8 cellular contexts compared by ENCODE assay signal in the genomic region with DNA sequence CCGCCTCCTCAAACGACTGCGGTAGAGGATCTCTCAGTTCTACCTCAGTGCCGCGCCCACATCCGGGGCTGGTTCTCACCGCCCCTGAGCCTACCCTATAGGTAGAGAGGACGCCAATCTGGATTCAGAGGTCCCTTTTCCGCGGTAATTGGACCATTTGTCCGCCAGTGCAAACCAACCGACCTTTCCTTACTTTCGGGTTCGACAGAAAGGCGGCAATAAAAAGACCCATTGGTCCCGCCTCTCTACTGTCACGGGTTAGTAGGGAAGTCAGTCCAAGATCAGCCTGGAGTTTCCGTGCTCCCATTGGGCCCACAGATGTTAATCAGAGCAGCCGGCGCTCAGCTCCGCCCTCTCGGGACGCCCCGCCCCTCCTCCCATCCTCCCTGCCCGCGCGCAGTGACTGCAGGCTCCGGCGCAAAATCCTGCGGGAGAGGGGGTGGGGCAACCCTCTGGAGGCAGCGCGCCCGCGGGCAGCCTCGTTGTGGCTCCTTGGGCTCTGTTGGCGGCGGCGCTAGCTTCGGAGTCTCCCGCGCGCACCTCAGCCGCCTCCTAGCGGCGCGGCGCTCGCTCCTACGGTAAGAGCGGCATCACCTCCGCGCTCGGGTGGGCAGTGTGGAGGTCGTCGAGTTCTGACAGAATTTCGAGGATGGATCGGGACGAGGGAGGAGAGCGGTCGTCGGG. TPM values are rescaled to one million over a fixed set of nuclear protein-coding genes. Genes with fewer than 3 reads are reported as not detected.
DNase-seq lines count a peak whose midpoint lies in the region; ATAC-seq and TF ChIP-seq lines count a peak whose summit lies in the region.

A gene (plus strand): TSS at position 380 of the 684 bp plus-strand sequence.
A gene with protein sequence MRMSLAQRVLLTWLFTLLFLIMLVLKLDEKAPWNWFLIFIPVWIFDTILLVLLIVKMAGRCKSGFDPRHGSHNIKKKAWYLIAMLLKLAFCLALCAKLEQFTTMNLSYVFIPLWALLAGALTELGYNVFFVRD (minus strand): TSS at position 41 of the 684 bp plus-strand sequence. CDS start 4,061 bp downstream, outside the sequence.

- peak; percentile 98 for DNase-seq in DND-41
- peak; percentile 100 for DNase-seq in Panc1 (ENCODE audit: low read depth, low spot score)
- peak; percentile 93 to 94 for DNase-seq in activated T-cell treated with anti-CD3 and anti-CD28 coated beads, Interleukin-2, amount 50 U/mL, for 48 hours
- peak; percentile 79 to 81 for DNase-seq in stimulated activated CD8-positive, alpha-beta memory T cell treated with anti-CD3 and anti-CD28 coated beads, Interleukin-7, amount 100 ng/mL, for 1 hour (ENCODE audit: low read depth in 2 of 2)

- no peaks in the 10 kb centered on the region for H3K27me3 ChIP-seq in DND-41 (ENCODE audit: insufficient read depth, low read length, poor library complexity)
- H3K27me3 ChIP-seq in KMS-11 (ENCODE audit: insufficient read depth, low read depth), result no peaks in the 10 kb centered on the region
- no peaks in the 10 kb centered on the region for H3K27me3 ChIP-seq in Panc1 (ENCODE audit: control insufficient read depth, insufficient read depth, low read length)
- no peaks in the 10 kb centered on the region for H3K27me3 ChIP-seq in esophagus (ENCODE audit: control insufficient read depth in 1 of 2, insufficient read depth in 2 of 2, low read length in 2 of 2)
- H3K27me3 ChIP-seq in mucosa of stomach (ENCODE audit: control insufficient read depth, insufficient read depth, low read length), result no peaks in the 10 kb centered on the region

- POLR2A ChIA-PET in Panc1 (lab: Charles Lee), result no interaction called here

- peak within 1 kb of the TSS; percentile 72 for H3K4me2 ChIP-seq in DND-41 (ENCODE audit: insufficient read depth, low read length)
- H3K4me2 ChIP-seq in KMS-11, result peak within 1 kb of the TSS; percentile 80

- H3K36me3 ChIP-seq in DND-41 (ENCODE audit: insufficient read depth, low read length) (peaks cover 18% of the 10 kb centered on the region), KMS-11 (ENCODE audit: insufficient read depth) (no peaks in the 10 kb centered on the region), Panc1 (ENCODE audit: control insufficient read depth, insufficient read depth, low read length) (no peaks in the 10 kb centered on the region; the same call in 1 of the 2 replicates), esophagus (ENCODE audit: control insufficient read depth in 2 of 2, insufficient read depth in 2 of 2, low read length in 1 of 2) (no peaks in the 10 kb centered on the region), mucosa of stomach (ENCODE audit: control insufficient read depth, insufficient read depth, low read length) (no peaks in the 10 kb centered on the region)

- WGBS in esophagus, 2 donors, result 0 to 1% methylated on average over 53 to 61 of the region's 61 CpGs

- H3K4me3 ChIP-seq in DND-41 (ENCODE audit: low read depth in 1 of 2, low read length in 2 of 2) (peak within 1 kb of the TSS; percentile 73 to 87), KMS-11 (IDR thresholded peaks at IDR 0.05; ENCODE audit: insufficient read depth, low read depth, low read length) (peak within 1 kb of the TSS; percentile 73), Panc1 (ENCODE audit: low read depth in 2 of 2, low read length in 2 of 2) (peak within 1 kb of the TSS; percentile 80 to 99), esophagus (ENCODE audit: low read depth in 1 of 2, low read length in 2 of 2) (peak within 1 kb of the TSS; percentile 88 to 97), mucosa of stomach (ENCODE audit: low read length) (peak within 1 kb of the TSS; percentile 70)

- H3K4me1 ChIP-seq in DND-41 (ENCODE audit: insufficient read depth, low read length) (peaks cover 67% of the 10 kb centered on the region), KMS-11 (ENCODE audit: low read depth, poor library complexity, severe bottlenecking) (peaks cover 39% of the 10 kb centered on the region), Panc1 (ENCODE audit: control insufficient read depth, insufficient read depth, low read length) (peaks cover 26% of the 10 kb centered on the region), esophagus (ENCODE audit: control insufficient read depth in 2 of 2, insufficient read depth in 2 of 2, low read length in 1 of 2) (no peaks in the 10 kb centered on the region), mucosa of stomach (ENCODE audit: control insufficient read depth, insufficient read depth, low read length) (peaks cover 18% of the 10 kb centered on the region)

- peaks cover 35% of the 10 kb centered on the region; the same call in 1 of the 2 replicates for H4K20me1 ChIP-seq in DND-41 (ENCODE audit: insufficient read depth, low read length)
- no peaks in the 10 kb centered on the region for H4K20me1 ChIP-seq in KMS-11 (ENCODE audit: insufficient read depth)

- BruUV-seq in Panc1 (replicated peaks; lab: Mats Ljungman, UMichigan), result no TSS peak

- ATAC-seq in DND-41 (ENCODE audit: insufficient read depth, low read depth) (peak; percentile 89), GM21737 (IDR thresholded peaks at IDR 0.05; ENCODE audit: unreplicated experiment) (peak; percentile 86), Panc1 (peak; percentile 97)

- in situ Hi-C loops in Panc1 (cut with HindIII; ENCODE audit: low pct_unique_long_range_greater_than_20kb, low sequenced_read_pairs), result no loop called here

- intact Hi-C loops in Panc1 (cut with micrococcal nuclease; ENCODE audit: unreplicated experiment), result loop anchor here (10.0 kb wide), 1 partner anchor 136 kb away; no protein-coding TSS in a partner anchor

- H3K79me2 ChIP-seq in DND-41 (ENCODE audit: insufficient read depth, low read length), result peaks cover 94% of the 10 kb centered on the region
- H3K79me2 ChIP-seq in KMS-11 (ENCODE audit: insufficient read depth, low read depth), result peaks cover 46% of the 10 kb centered on the region

- peak within 1 kb of the TSS; percentile 93 for H2AFZ ChIP-seq in DND-41 (ENCODE audit: low read depth, low read length)
- H2AFZ ChIP-seq in KMS-11 (ENCODE audit: low read depth), result peak within 1 kb of the TSS; percentile 82

- peak; percentile 59 for TF ChIP-seq CTCF in DND-41 (IDR thresholded peaks at IDR 0.05; ENCODE audit: borderline replicate concordance, extremely low read depth, low read length, poor library complexity, severe bottlenecking)
- TF ChIP-seq CTCF in KMS-11 (conservative IDR thresholded peaks at IDR 0.05; ENCODE audit: low read depth, low read length), result peak; percentile 43; the same call in 1 of the 2 replicates
- TF ChIP-seq CTCF in Panc1 (IDR thresholded peaks at IDR 0.05), result no peak; the same call in 1 of the 2 replicates

- peak within 1 kb of the TSS; percentile 93 for H3K27ac ChIP-seq in DND-41 (ENCODE audit: low read length)
- H3K27ac ChIP-seq in KMS-11, result peak within 1 kb of the TSS; percentile 41; the same call in 1 of the 2 replicates
- H3K27ac ChIP-seq in Panc1 (ENCODE audit: low read length), result peak within 1 kb of the TSS; percentile 98
- peak within 1 kb of the TSS; percentile 94 for H3K27ac ChIP-seq in esophagus (ENCODE audit: low read depth in 2 of 2, low read length in 1 of 2)

- CTCF ChIA-PET in Panc1 (lab: Charles Lee), result interaction anchor here (0.5 kb wide), 1 partner anchor 93 kb away, joined by 13 read pairs; no protein-coding TSS in a partner anchor

- H3K9ac ChIP-seq in DND-41 (ENCODE audit: low read depth, low read length) (peak within 1 kb of the TSS; percentile 76), KMS-11 (peak within 1 kb of the TSS; percentile 68), mucosa of stomach (ENCODE audit: low read length) (peak within 1 kb of the TSS; percentile 83)

- no peaks in the 10 kb centered on the region for H3K9me3 ChIP-seq in DND-41 (ENCODE audit: insufficient read depth, low read length, severe bottlenecking)
- H3K9me3 ChIP-seq in Panc1 (ENCODE audit: control insufficient read depth, insufficient read depth, low read depth, low read length), result no peaks in the 10 kb centered on the region
- no peaks in the 10 kb centered on the region for H3K9me3 ChIP-seq in esophagus (ENCODE audit: control insufficient read depth in 2 of 2, insufficient read depth in 1 of 2, low read depth in 1 of 2, low read length in 1 of 2)
- no peaks in the 10 kb centered on the region for H3K9me3 ChIP-seq in mucosa of stomach (ENCODE audit: control insufficient read depth, low read length)

RNA-seq across cellular contexts. Expression of the first gene that starts in this region (rescaled TPM):
- 61.5 TPM for total RNA-seq in Panc1 (2021; ENCODE audit: unreplicated experiment)
- 21.6 TPM for polyA plus RNA-seq in Panc1 (2012; ENCODE audit: insufficient read length)
- polyA plus RNA-seq in esophagus, result 1 to 10 TPM; 3.8 to 6.1 TPM

RNA-seq across cellular contexts. Expression of the second gene that starts in this region (rescaled TPM):
- 20.4 TPM for total RNA-seq in Panc1 (2021; ENCODE audit: unreplicated experiment)
- 14.5 TPM for polyA plus RNA-seq in Panc1 (2012; ENCODE audit: insufficient read length)
- polyA plus RNA-seq in esophagus, result 10 to 100 TPM; 13.5 to 14.8 TPM

Comparison
In these comparisons a context has a peak if more than half of its experiments do, and no peak if none do; other contexts are left out.
1. Peak in every context shown above with its lines: DNase-seq, ATAC-seq, H3K4me3 ChIP-seq and H3K27ac ChIP-seq.
2. H3K27ac ChIP-seq: peak in every context shown above with its lines; median percentile 98 in Panc1; 94 in esophagus; 93 in DND-41; 41 in KMS-11.